11 cellular contexts compared by ENCODE assay signal in genomic region chr19:55447421-55448174, GRCh38. TPM values are rescaled to one million over a fixed set of nuclear protein-coding genes. Genes with fewer than 3 reads are reported as not detected.
A peak's percentile ranks its signal among the peaks of the same experiment; 100 is the strongest.
DNase-seq lines count a peak whose midpoint lies in the region; ATAC-seq, FAIRE-seq and TF ChIP-seq lines count a peak whose summit lies in the region.
"Had no signal": no experiment of that assay in that cellular context is flagged by ENCODE, and none has a peak within 500 bp of the region (broad histone marks: within the 10 kb centered on the region; RNA-seq: fewer than 3 reads in every experiment).

No MANE protein-coding gene starts in this region.

- H3K36me3 Mint-ChIP-seq in activated CD4-positive, alpha-beta T cell treated with anti-CD3 and anti-CD28 coated beads, Interleukin-2, amount 10 ng/mL, durations not matched to agents 24 days and 14 days (ENCODE audit: low read depth), result no peaks in the 10 kb centered on the region
- H3K36me3 Mint-ChIP-seq in stimulated activated naive B cell treated with anti-CD40 and anti-IgM and Interleukin-4, amounts not matched to agents 10 μg/mL and 1 μg/mL and 100 μg/mL, for 72 hours, result no peaks in the 10 kb centered on the region
- H3K36me3 Mint-ChIP-seq: CD4-positive, CD25-positive, alpha-beta regulatory T cell had no signal

- no peaks in the 10 kb centered on the region for H3K27me3 ChIP-seq in ovary

- H3K4me1 Mint-ChIP-seq in activated CD4-positive, alpha-beta T cell treated with anti-CD3 and anti-CD28 coated beads, Interleukin-2, amount 10 ng/mL, durations not matched to agents 24 days and 14 days, result peaks cover 3% of the 10 kb centered on the region
- peaks cover 16 to 28% of the 10 kb centered on the region in 2 donors for H3K4me1 Mint-ChIP-seq in stimulated activated naive B cell treated with anti-CD40 and anti-IgM and Interleukin-4, amounts not matched to agents 10 μg/mL and 1 μg/mL and 100 μg/mL, for 72 hours

- peaks cover 45% of the 10 kb centered on the region for H3K27me3 Mint-ChIP-seq in activated CD4-positive, alpha-beta T cell treated with anti-CD3 and anti-CD28 coated beads, Interleukin-2, amount 10 ng/mL, durations not matched to agents 24 days and 14 days
- peaks cover 45 to 48% of the 10 kb centered on the region in 2 donors for H3K27me3 Mint-ChIP-seq in stimulated activated naive B cell treated with anti-CD40 and anti-IgM and Interleukin-4, amounts not matched to agents 10 μg/mL and 1 μg/mL and 100 μg/mL, for 72 hours

- no peak overlapping the region for H3K4me3 Mint-ChIP-seq in activated CD4-positive, alpha-beta T cell treated with anti-CD3 and anti-CD28 coated beads, Interleukin-2, amount 10 ng/mL, durations not matched to agents 24 days and 14 days
- H3K4me3 Mint-ChIP-seq in stimulated activated naive B cell treated with anti-CD40 and anti-IgM and Interleukin-4, amounts not matched to agents 10 μg/mL and 1 μg/mL and 100 μg/mL, for 72 hours, result no peak overlapping the region
- H3K4me3 Mint-ChIP-seq: CD4-positive, CD25-positive, alpha-beta regulatory T cell had no signal

- H3K4me3 ChIP-seq in kidney (ENCODE audit: low read length in 2 of 2) (no peak overlapping the region), ovary (no peak overlapping the region)
- H3K4me3 ChIP-seq: adrenal gland, psoas muscle had no signal

- no peak for TF ChIP-seq CTCF in kidney (IDR thresholded peaks at IDR 0.05; ENCODE audit: borderline replicate concordance, extremely low read depth, insufficient read depth)
- TF ChIP-seq CTCF in ovary (IDR thresholded peaks at IDR 0.05), result no peak

- H3K9me3 Mint-ChIP-seq in activated CD4-positive, alpha-beta T cell treated with anti-CD3 and anti-CD28 coated beads, Interleukin-2, amount 10 ng/mL, durations not matched to agents 24 days and 14 days, result no peaks in the 10 kb centered on the region
- no peaks in the 10 kb centered on the region for H3K9me3 Mint-ChIP-seq in stimulated activated naive B cell treated with anti-CD40 and anti-IgM and Interleukin-4, amounts not matched to agents 10 μg/mL and 1 μg/mL and 100 μg/mL, for 72 hours

- no peak overlapping the region for H3K27ac Mint-ChIP-seq in activated CD4-positive, alpha-beta T cell treated with anti-CD3 and anti-CD28 coated beads, Interleukin-2, amount 10 ng/mL, durations not matched to agents 24 days and 14 days
- H3K27ac Mint-ChIP-seq in stimulated activated naive B cell treated with anti-CD40 and anti-IgM and Interleukin-4, amounts not matched to agents 10 μg/mL and 1 μg/mL and 100 μg/mL, for 72 hours, result no peak overlapping the region
- H3K27ac Mint-ChIP-seq: CD4-positive, CD25-positive, alpha-beta regulatory T cell had no signal

- H3K4me1 ChIP-seq in kidney (ENCODE audit: control insufficient read depth in 1 of 2, insufficient read depth in 1 of 2, low read depth in 1 of 2, low read length in 2 of 2) (no peaks in the 10 kb centered on the region), ovary (ENCODE audit: insufficient read depth) (peaks cover 6% of the 10 kb centered on the region)

- no peaks in the 10 kb centered on the region for H3K9me3 ChIP-seq in kidney (ENCODE audit: control insufficient read depth in 1 of 2, low read length in 2 of 2)
- H3K9me3 ChIP-seq in ovary, result no peaks in the 10 kb centered on the region
- H3K9me3 ChIP-seq: adrenal gland, psoas muscle had no signal

- no peak for TF ChIP-seq EP300 in ovary (IDR thresholded peaks at IDR 0.05)

- H3K9ac ChIP-seq in kidney (ENCODE audit: low read length in 2 of 2), result no peak overlapping the region

- no peak for FAIRE-seq in kidney (lab: Jason Lieb, UNC)

- peak; percentile 31 to 48 for ATAC-seq in stimulated activated naive B cell treated with anti-CD40 and anti-IgM and Interleukin-4, amounts not matched to agents 10 μg/mL and 1 μg/mL and 100 μg/mL, for 72 hours (replicated peaks)

- TF ChIP-seq POLR2A in ovary (IDR thresholded peaks at IDR 0.05), result no peak

- intact Hi-C loops in activated CD4-positive, alpha-beta T cell treated with anti-CD3 and anti-CD28 coated beads, Interleukin-2, amount 10 ng/mL, durations not matched to agents 24 days and 14 days (cut with micrococcal nuclease), result no loop called here
- intact Hi-C loops in kidney (cut with DNase I), result no loop called here
- intact Hi-C loops in ovary (cut with DNase I), result no loop called here

- DNase-seq in activated CD4-positive, alpha-beta T cell treated with anti-CD3 and anti-CD28 coated beads, Interleukin-2, amount 10 ng/mL, durations not matched to agents 24 days and 14 days, result peak; percentile 62
- DNase-seq in activated CD4-positive, alpha-beta T cell treated with anti-CD3 and anti-CD28 coated beads, Interleukin-2, amount 50 U/mL, for 4 hours, result no peak
- peak; percentile 72 to 83 for DNase-seq in NCI-H526 (lab: John Stamatoyannopoulos, UW)
- DNase-seq in fibroblast of gingiva (ENCODE audit: low read depth), result peak; percentile 57
- DNase-seq in stimulated activated naive B cell treated with anti-CD40 and anti-IgM and Interleukin-4, amounts not matched to agents 10 μg/mL and 1 μg/mL and 100 μg/mL, for 72 hours, result no peak
- no peak for DNase-seq in kidney
- no peak for DNase-seq in central memory CD4-positive, alpha-beta T cell
- no peak for DNase-seq in ovary
- DNase-seq: CD4-positive, CD25-positive, alpha-beta regulatory T cell; psoas muscle had no signal

- WGBS in ovary, 3 donors, result 26 to 32% (median 26%) methylated on average over 16 of the region's 16 CpGs

- H3K27ac ChIP-seq in kidney (ENCODE audit: low read depth in 2 of 2, low read length in 2 of 2) (no peak overlapping the region), ovary (no peak overlapping the region)
- H3K27ac ChIP-seq: adrenal gland, psoas muscle had no signal

- H3K36me3 ChIP-seq in kidney (ENCODE audit: control insufficient read depth in 1 of 2, insufficient read depth in 2 of 2, low read length in 2 of 2), result no peaks in the 10 kb centered on the region
- no peaks in the 10 kb centered on the region for H3K36me3 ChIP-seq in ovary
- H3K36me3 ChIP-seq: adrenal gland had no signal

RNA-seq across cellular contexts. Expression of gene SHISA7, which starts 4.5 kb away (rescaled TPM):
- total RNA-seq in activated CD4-positive, alpha-beta T cell treated with anti-CD3 and anti-CD28 coated beads, Interleukin-2, amount 10 ng/mL, durations not matched to agents 24 days and 14 days, result not detected in 2 replicates
- total RNA-seq in kidney, result not detected
- polyA plus RNA-seq in kidney (ENCODE audit: insufficient read depth, low read depth, low replicate concordance), result not detected
- total RNA-seq in ovary, result not detected
- not detected for polyA plus RNA-seq in ovary
- total RNA-seq: CD4-positive, CD25-positive, alpha-beta regulatory T cell; psoas muscle had no signal
- polyA plus RNA-seq: CD4-positive, CD25-positive, alpha-beta regulatory T cell had no signal

RNA-seq across cellular contexts. Expression of gene ISOC2, which starts 13.8 kb away (rescaled TPM):
- 34.2 and 35.2 TPM in 2 replicates for total RNA-seq in activated CD4-positive, alpha-beta T cell treated with anti-CD3 and anti-CD28 coated beads, Interleukin-2, amount 10 ng/mL, durations not matched to agents 24 days and 14 days
- total RNA-seq in kidney (45.9 TPM), ovary (10 to 100 TPM; 21.8 to 39.2 (median 31.7) TPM)
- polyA plus RNA-seq in kidney (ENCODE audit: insufficient read depth, low read depth, low replicate concordance) (326 TPM), ovary (10 to 100 TPM in 1 of 2 donors, 1 to 10 TPM in 1; 1.4 to 39.4 TPM)

RNA-seq across cellular contexts. Expression of gene C19orf85, which starts 17.0 kb away (rescaled TPM):
- total RNA-seq in activated CD4-positive, alpha-beta T cell treated with anti-CD3 and anti-CD28 coated beads, Interleukin-2, amount 10 ng/mL, durations not matched to agents 24 days and 14 days, result not detected in 2 replicates
- total RNA-seq in kidney (not detected), ovary (not detected)
- polyA plus RNA-seq in kidney (ENCODE audit: insufficient read depth, low read depth, low replicate concordance) (not detected), ovary (not detected)
- total RNA-seq: adrenal gland; CD4-positive, CD25-positive, alpha-beta regulatory T cell; psoas muscle had no signal
- polyA plus RNA-seq: adrenal gland; CD4-positive, CD25-positive, alpha-beta regulatory T cell; psoas muscle had no signal

RNA-seq across cellular contexts. Expression of gene ZNF628, which starts 28.8 kb away (rescaled TPM):
- total RNA-seq in activated CD4-positive, alpha-beta T cell treated with anti-CD3 and anti-CD28 coated beads, Interleukin-2, amount 10 ng/mL, durations not matched to agents 24 days and 14 days, result 8.8 and 10.0 TPM in 2 replicates
- total RNA-seq in kidney, result 12.0 TPM
- 2.3 TPM for polyA plus RNA-seq in kidney (ENCODE audit: insufficient read depth, low read depth, low replicate concordance)
- total RNA-seq in ovary, result 10 to 100 TPM in 2 of 7 donors, 1 to 10 TPM in 5; 3.8 to 18.4 (median 8.7) TPM
- polyA plus RNA-seq in ovary, result 1 to 10 TPM in 1 of 2 donors, not detected in 1; 8.7 TPM

RNA-seq across cellular contexts. Expression of gene NAT14, which starts 37.4 kb away (rescaled TPM):
- 21.7 and 23.4 TPM in 2 replicates for total RNA-seq in activated CD4-positive, alpha-beta T cell treated with anti-CD3 and anti-CD28 coated beads, Interleukin-2, amount 10 ng/mL, durations not matched to agents 24 days and 14 days
- total RNA-seq in kidney (42.6 TPM), ovary (10 to 100 TPM in 6 of 7 donors, 1 to 10 TPM in 1; 9.2 to 40.4 (median 35.8) TPM)
- polyA plus RNA-seq in kidney (ENCODE audit: insufficient read depth, low read depth, low replicate concordance) (45.0 TPM), ovary (10 to 100 TPM in 1 of 2 donors, 1 to 10 TPM in 1; 3.2 to 23.5 TPM)

Comparison
In these comparisons a context has a peak if more than half of its experiments do, and no peak if none do; other contexts are left out.
1. DNase-seq: peak in activated CD4-positive, alpha-beta T cell treated with anti-CD3 and anti-CD28 coated beads, Interleukin-2, amount 10 ng/mL, durations not matched to agents 24 days and 14 days (single experiment), NCI-H526 (2 of 2) and fibroblast of gingiva (single experiment); none in activated CD4-positive, alpha-beta T cell treated with anti-CD3 and anti-CD28 coated beads, Interleukin-2, amount 50 U/mL, for 4 hours (0 of 2), stimulated activated naive B cell treated with anti-CD40 and anti-IgM and Interleukin-4, amounts not matched to agents 10 μg/mL and 1 μg/mL and 100 μg/mL, for 72 hours (single experiment), kidney (single experiment), central memory CD4-positive, alpha-beta T cell (single experiment) and ovary (0 of 5).